In genomic region chr20:871436-871835, GRCh38 we compare ENCODE assay signal across 1 cellular context.
TF ChIP-seq lines count a peak whose summit lies in the region.

No MANE protein-coding gene starts in this region.

TF ChIP-seq in H1, 55 proteins besides CTCF, POLR2A, EP300 and RAD21:
- TF ChIP-seq EZH2 (IDR thresholded peaks at IDR 0.05; ENCODE audit: low read depth, low read length, severe bottlenecking) (no peak), KDM4A (IDR thresholded peaks at IDR 0.05; ENCODE audit: low read depth, low read length, severe bottlenecking) (no peak), CBX8 (IDR thresholded peaks at IDR 0.05; ENCODE audit: borderline replicate concordance, low read depth, low read length) (no peak), NANOG (IDR thresholded peaks at IDR 0.05; ENCODE audit: insufficient read depth, low read depth, low read length, poor library complexity, severe bottlenecking) (no peak), GTF2F1 (IDR thresholded peaks at IDR 0.05; ENCODE audit: borderline replicate concordance, low read depth, low read length) (no peak), CHD2 (IDR thresholded peaks at IDR 0.05; ENCODE audit: low read length) (no peak), MAFK (IDR thresholded peaks at IDR 0.05; ENCODE audit: low read depth, low read length) (no peak), RNF2 (IDR thresholded peaks at IDR 0.05; ENCODE audit: borderline replicate concordance, low read depth, low read length, missing control alignments, poor library complexity, severe bottlenecking) (no peak), CBX5 (IDR thresholded peaks at IDR 0.05; ENCODE audit: low read depth, low read length) (no peak), SIX5 (IDR thresholded peaks at IDR 0.05; ENCODE audit: low read depth, low read length) (no peak), CTBP2 (IDR thresholded peaks at IDR 0.05; ENCODE audit: borderline replicate concordance, insufficient read depth, insufficient read length, low read length) (no peak), CREB1 (IDR thresholded peaks at IDR 0.05) (no peak), JUN (IDR thresholded peaks at IDR 0.05; ENCODE audit: low read depth, low read length) (no peak)
- TF ChIP-seq, protein P1, sequence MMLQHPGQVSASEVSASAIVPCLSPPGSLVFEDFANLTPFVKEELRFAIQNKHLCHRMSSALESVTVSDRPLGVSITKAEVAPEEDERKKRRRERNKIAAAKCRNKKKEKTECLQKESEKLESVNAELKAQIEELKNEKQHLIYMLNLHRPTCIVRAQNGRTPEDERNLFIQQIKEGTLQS (IDR thresholded peaks at IDR 0.05; ENCODE audit: insufficient read depth, low read depth, low read length) = no peak
- TF ChIP-seq, protein P2, sequence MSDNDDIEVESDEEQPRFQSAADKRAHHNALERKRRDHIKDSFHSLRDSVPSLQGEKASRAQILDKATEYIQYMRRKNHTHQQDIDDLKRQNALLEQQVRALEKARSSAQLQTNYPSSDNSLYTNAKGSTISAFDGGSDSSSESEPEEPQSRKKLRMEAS (IDR thresholded peaks at IDR 0.05) = no peak
- TF ChIP-seq, protein P3, sequence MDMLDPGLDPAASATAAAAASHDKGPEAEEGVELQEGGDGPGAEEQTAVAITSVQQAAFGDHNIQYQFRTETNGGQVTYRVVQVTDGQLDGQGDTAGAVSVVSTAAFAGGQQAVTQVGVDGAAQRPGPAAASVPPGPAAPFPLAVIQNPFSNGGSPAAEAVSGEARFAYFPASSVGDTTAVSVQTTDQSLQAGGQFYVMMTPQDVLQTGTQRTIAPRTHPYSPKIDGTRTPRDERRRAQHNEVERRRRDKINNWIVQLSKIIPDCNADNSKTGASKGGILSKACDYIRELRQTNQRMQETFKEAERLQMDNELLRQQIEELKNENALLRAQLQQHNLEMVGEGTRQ (IDR thresholded peaks at IDR 0.05; ENCODE audit: low read length) = no peak
TF ChIP-seq in H1: peak in this region for 0.
